Comparison of ENCODE assay signal across 12 cellular contexts in the genomic region with DNA sequence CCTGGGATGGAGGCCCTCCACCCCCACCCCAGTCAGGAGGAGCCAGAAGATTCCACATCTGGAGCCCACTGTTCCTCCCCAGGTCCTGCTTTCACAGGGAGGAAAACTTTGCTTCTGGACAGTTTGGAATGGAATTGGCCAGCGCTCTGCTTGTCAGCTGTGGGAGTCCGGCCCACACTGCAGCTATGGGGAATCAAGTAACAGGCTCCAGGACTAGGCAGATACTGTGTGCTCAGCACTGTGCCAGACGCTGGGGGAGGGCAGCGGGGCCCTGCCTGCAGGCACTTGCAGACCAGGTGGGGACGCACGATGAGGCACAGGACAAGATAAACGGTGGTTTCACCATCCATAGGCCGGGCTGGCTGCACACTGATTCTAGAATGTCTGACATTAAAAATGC.
DNase-seq lines count a peak whose midpoint lies in the region; ATAC-seq and TF ChIP-seq lines count a peak whose summit lies in the region.
"Had no signal": no experiment of that assay in that cellular context is flagged by ENCODE, and none has a peak within 500 bp of the region (broad histone marks: within the 10 kb centered on the region; RNA-seq: fewer than 3 reads in every experiment).

No MANE protein-coding gene starts in this region.

- H3K4me1 ChIP-seq in BLaER1 (peaks cover 99% of the 10 kb centered on the region), skeletal muscle satellite cell (ENCODE audit: control insufficient read depth, insufficient read depth, low read length) (peaks cover 60% of the 10 kb centered on the region)

- H3K9me3 ChIP-seq in BLaER1 (no peaks in the 10 kb centered on the region), skeletal muscle satellite cell (replicated peaks; ENCODE audit: low read length) (no peaks in the 10 kb centered on the region)

- H3K4me3 Mint-ChIP-seq in progenitor cell of endocrine pancreas (ENCODE audit: low read depth) = no peak overlapping the region

- peak overlapping the region; percentile 89 for H3K4me2 ChIP-seq in BLaER1
- no peak overlapping the region for H3K4me2 ChIP-seq in skeletal muscle satellite cell (ENCODE audit: low read length)

- H3K9me3 Mint-ChIP-seq in progenitor cell of endocrine pancreas (ENCODE audit: low read depth) = no peaks in the 10 kb centered on the region

- peaks cover 99% of the 10 kb centered on the region for H4K20me1 ChIP-seq in BLaER1

- H3K27me3 ChIP-seq in BLaER1 (no peaks in the 10 kb centered on the region), layer of hippocampus (ENCODE audit: control insufficient read depth, insufficient read depth, low read length) (no peaks in the 10 kb centered on the region), skeletal muscle satellite cell (ENCODE audit: control insufficient read depth, insufficient read depth, low read length) (no peaks in the 10 kb centered on the region)
- H3K27me3 ChIP-seq: brain microvascular endothelial cell had no signal

- H3K27me3 Mint-ChIP-seq in progenitor cell of endocrine pancreas = no peaks in the 10 kb centered on the region

- H3K27ac ChIP-seq in BLaER1 (no peak overlapping the region), layer of hippocampus (ENCODE audit: low read depth, low read length) (peak overlapping the region; percentile 67)
- H3K27ac ChIP-seq: brain microvascular endothelial cell had no signal

- TF ChIP-seq CTCF in choroid plexus epithelial cell (conservative IDR thresholded peaks at IDR 0.05; ENCODE audit: low read depth, low read length) (no peak), progenitor cell of endocrine pancreas (IDR thresholded peaks at IDR 0.05; ENCODE audit: unreplicated experiment) (no peak)

- ATAC-seq in GM18873 (IDR thresholded peaks at IDR 0.05; ENCODE audit: low FRiP score, unreplicated experiment) = no peak

- H3K27ac Mint-ChIP-seq in progenitor cell of endocrine pancreas = no peak overlapping the region

- peaks cover 7% of the 10 kb centered on the region for H3K4me1 Mint-ChIP-seq in progenitor cell of endocrine pancreas (ENCODE audit: low read depth)

- H3K36me3 ChIP-seq in BLaER1 = peaks cover 81% of the 10 kb centered on the region
- peaks cover 29% of the 10 kb centered on the region for H3K36me3 ChIP-seq in skeletal muscle satellite cell (ENCODE audit: insufficient read depth, low read length)

- H3K36me3 Mint-ChIP-seq in progenitor cell of endocrine pancreas (ENCODE audit: insufficient read depth) = peaks cover 5% of the 10 kb centered on the region

- DNase-seq in choroid plexus epithelial cell (ENCODE audit: low read depth) = peak; percentile 39
- DNase-seq in progenitor cell of endocrine pancreas (ENCODE audit: low spot score, unreplicated experiment) = no peak
- no peak for DNase-seq in NCI-H510A (lab: John Stamatoyannopoulos, UW)
- no peak for DNase-seq in activated CD8-positive, alpha-beta memory T cell treated with anti-CD3 and anti-CD28 coated beads, Interleukin-2, amount 50 U/mL, for 48 hours
- DNase-seq: brain microvascular endothelial cell, EL, RPMI8226 had no signal

- no peak overlapping the region for H3K4me3 ChIP-seq in BLaER1
- no peak overlapping the region for H3K4me3 ChIP-seq in choroid plexus epithelial cell (ENCODE audit: low read depth, low read length)
- H3K4me3 ChIP-seq in skeletal muscle satellite cell (ENCODE audit: low read length) = no peak overlapping the region
- H3K4me3 ChIP-seq: lung had no signal

- H3K9ac ChIP-seq in BLaER1 (0 out of 2 replicates have a peak overlapping the region, but pooled peaks have one; percentile 20), skeletal muscle satellite cell (ENCODE audit: low read depth, low read length) (peak overlapping the region; percentile 60)
